ENCODE assay signal across 24 cellular contexts in the genomic region with DNA sequence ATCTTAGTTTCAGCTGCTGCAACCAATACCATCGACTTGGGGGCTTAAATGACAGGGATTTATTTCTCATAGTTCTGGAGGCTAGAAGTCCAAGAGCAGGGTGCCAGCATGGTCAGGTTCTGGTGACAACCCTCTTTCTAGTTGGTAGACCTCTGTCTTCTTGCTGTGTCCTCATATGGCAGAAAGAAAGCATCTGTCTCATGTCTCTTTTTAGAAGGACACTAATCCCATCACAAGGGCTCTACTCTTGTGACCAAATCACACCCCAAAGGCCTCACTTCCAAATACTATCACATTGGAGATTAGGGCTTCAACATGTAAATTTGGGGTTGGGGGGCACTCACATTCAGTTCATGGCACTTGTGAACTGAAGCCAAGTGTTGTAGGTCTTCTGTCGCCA.
"Had no signal": no experiment of that assay in that cellular context is flagged by ENCODE, and none has a peak within 500 bp of the region (broad histone marks: within the 10 kb centered on the region; RNA-seq: fewer than 3 reads in every experiment).

No MANE protein-coding gene starts in this region.

- H3K4me1 Mint-ChIP-seq: memory B cell; stimulated activated memory B cell treated with anti-CD40 and anti-IgM and Interleukin-4, amounts not matched to agents 10 μg/mL and 1 μg/mL and 100 μg/mL, for 72 hours; stimulated activated naive CD8-positive, alpha-beta T cell treated with anti-CD3 and anti-CD28 coated beads, Interleukin-15, amount 100 ng/mL, for 72 hours had no signal

- H3K4me3 Mint-ChIP-seq: memory B cell; naive thymus-derived CD8-positive, alpha-beta T cell; nephron progenitor cell; stimulated activated memory B cell treated with anti-CD40 and anti-IgM and Interleukin-4, amounts not matched to agents 10 μg/mL and 1 μg/mL and 100 μg/mL, for 72 hours; stimulated activated naive CD8-positive, alpha-beta T cell treated with anti-CD3 and anti-CD28 coated beads, Interleukin-15, amount 100 ng/mL, for 72 hours; type B pancreatic cell had no signal

- H3K27ac Mint-ChIP-seq: memory B cell; naive thymus-derived CD8-positive, alpha-beta T cell; nephron progenitor cell; stimulated activated memory B cell treated with anti-CD40 and anti-IgM and Interleukin-4, amounts not matched to agents 10 μg/mL and 1 μg/mL and 100 μg/mL, for 72 hours; stimulated activated naive CD8-positive, alpha-beta T cell treated with anti-CD3 and anti-CD28 coated beads, Interleukin-15, amount 100 ng/mL, for 72 hours; type B pancreatic cell had no signal

- H3K9me3 ChIP-seq: left ventricle myocardium inferior, ovary, prostate gland, right atrium auricular region, right lobe of liver, tibial nerve, uterus had no signal

- H3K4me3 ChIP-seq: hepatocyte, left ventricle myocardium inferior, lung, ovary, prostate gland, right atrium auricular region, right lobe of liver, smooth muscle cell, tibial nerve, uterus had no signal

- DNase-seq: islet precursor cell; left ventricle myocardium inferior; naive thymus-derived CD8-positive, alpha-beta T cell; nephron progenitor cell; ovary; posterior cingulate gyrus; right lobe of liver; stimulated activated CD4-positive, alpha-beta T cell treated with anti-CD3 and anti-CD28 coated beads, Interleukin-1b, Interleukin-23, amount 100 ng/mL, for 48 hours; stimulated activated CD4-positive, alpha-beta T cell treated with anti-CD3 and anti-CD28 coated beads, Interleukin-2, amount 100 ng/mL, for 48 hours; stimulated activated CD4-positive, alpha-beta T cell treated with anti-CD3 and anti-CD28 coated beads, Interleukin-4, amount 100 ng/mL, for 4 hours; stimulated activated CD8-positive, alpha-beta memory T cell treated with anti-CD3 and anti-CD28 coated beads, Interleukin-4, amount 100 ng/mL, for 48 hours; stimulated activated naive CD4-positive, alpha-beta T cell treated with Interleukin-2 at 50 U/mL for 16 hours; stimulated activated naive CD8-positive, alpha-beta T cell treated with anti-CD3 and anti-CD28 coated beads, Interleukin-15, amount 100 ng/mL, for 72 hours; substantia nigra; uterus had no signal

- H3K27ac ChIP-seq: hepatocyte, left ventricle myocardium inferior, ovary, prostate gland, right lobe of liver, uterus had no signal

- H3K36me3 Mint-ChIP-seq: memory B cell; naive thymus-derived CD8-positive, alpha-beta T cell; stimulated activated memory B cell treated with anti-CD40 and anti-IgM and Interleukin-4, amounts not matched to agents 10 μg/mL and 1 μg/mL and 100 μg/mL, for 72 hours had no signal

- H3K27me3 ChIP-seq: hepatocyte, ovary, right atrium auricular region, right lobe of liver, tibial nerve, uterus had no signal

- H3K27me3 Mint-ChIP-seq: memory B cell; stimulated activated memory B cell treated with anti-CD40 and anti-IgM and Interleukin-4, amounts not matched to agents 10 μg/mL and 1 μg/mL and 100 μg/mL, for 72 hours; type B pancreatic cell had no signal

- H3K36me3 ChIP-seq: left ventricle myocardium inferior, ovary, prostate gland, right atrium auricular region, right lobe of liver, tibial nerve, uterus had no signal

- H3K4me1 ChIP-seq: prostate gland, right lobe of liver, uterus had no signal

- H3K4me2 ChIP-seq: hepatocyte, smooth muscle cell had no signal

- ATAC-seq: naive thymus-derived CD8-positive, alpha-beta T cell; right lobe of liver; stimulated activated memory B cell treated with anti-CD40 and anti-IgM and Interleukin-4, amounts not matched to agents 10 μg/mL and 1 μg/mL and 100 μg/mL, for 72 hours; stimulated activated naive CD8-positive, alpha-beta T cell treated with anti-CD3 and anti-CD28 coated beads, Interleukin-15, amount 100 ng/mL, for 72 hours had no signal

- H3K9me3 Mint-ChIP-seq: memory B cell; naive thymus-derived CD8-positive, alpha-beta T cell; nephron progenitor cell; stimulated activated memory B cell treated with anti-CD40 and anti-IgM and Interleukin-4, amounts not matched to agents 10 μg/mL and 1 μg/mL and 100 μg/mL, for 72 hours; stimulated activated naive CD8-positive, alpha-beta T cell treated with anti-CD3 and anti-CD28 coated beads, Interleukin-15, amount 100 ng/mL, for 72 hours; type B pancreatic cell had no signal

- H2AFZ ChIP-seq: hepatocyte had no signal
